ENCODE assay signal across 14 cellular contexts in the genomic region with DNA sequence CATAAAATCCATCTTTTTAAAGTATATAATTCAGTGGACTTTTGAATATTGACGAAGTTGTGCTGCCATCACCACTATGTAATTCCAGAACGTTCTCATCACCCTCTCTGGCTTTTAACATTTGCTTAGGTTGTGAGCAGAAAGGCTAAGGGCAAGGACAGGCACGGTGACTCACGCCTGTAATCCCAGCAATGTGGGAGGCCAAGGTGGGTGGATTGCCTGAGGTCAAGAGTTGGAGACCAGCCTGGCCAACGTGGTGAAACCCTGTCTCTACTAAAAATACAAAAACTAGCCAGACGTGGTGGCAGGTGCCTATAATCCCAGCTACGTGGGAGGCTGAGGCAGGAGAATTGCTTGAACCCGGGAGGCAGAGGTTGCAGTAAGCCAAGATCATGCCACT. TPM values are rescaled to one million over a fixed set of nuclear protein-coding genes. Genes with fewer than 3 reads are reported as not detected.
"Had no signal": no experiment of that assay in that cellular context is flagged by ENCODE, and none has a peak within 500 bp of the region (broad histone marks: within the 10 kb centered on the region; RNA-seq: fewer than 3 reads in every experiment).

No MANE protein-coding gene starts in this region.

RNA-seq across cellular contexts. Expression of a gene that starts 11.0 kb away (rescaled TPM):
- total RNA-seq: natural killer cell, occipital lobe, osteoblast, ovary, progenitor cell of endocrine pancreas, psoas muscle, renal cortical epithelial cell, right lobe of liver, spleen, suprapubic skin, upper lobe of left lung, ureter had no signal
- polyA plus RNA-seq: neural cell, ovary, smooth muscle cell had no signal
